8 cellular contexts compared by ENCODE assay signal in the genomic region with DNA sequence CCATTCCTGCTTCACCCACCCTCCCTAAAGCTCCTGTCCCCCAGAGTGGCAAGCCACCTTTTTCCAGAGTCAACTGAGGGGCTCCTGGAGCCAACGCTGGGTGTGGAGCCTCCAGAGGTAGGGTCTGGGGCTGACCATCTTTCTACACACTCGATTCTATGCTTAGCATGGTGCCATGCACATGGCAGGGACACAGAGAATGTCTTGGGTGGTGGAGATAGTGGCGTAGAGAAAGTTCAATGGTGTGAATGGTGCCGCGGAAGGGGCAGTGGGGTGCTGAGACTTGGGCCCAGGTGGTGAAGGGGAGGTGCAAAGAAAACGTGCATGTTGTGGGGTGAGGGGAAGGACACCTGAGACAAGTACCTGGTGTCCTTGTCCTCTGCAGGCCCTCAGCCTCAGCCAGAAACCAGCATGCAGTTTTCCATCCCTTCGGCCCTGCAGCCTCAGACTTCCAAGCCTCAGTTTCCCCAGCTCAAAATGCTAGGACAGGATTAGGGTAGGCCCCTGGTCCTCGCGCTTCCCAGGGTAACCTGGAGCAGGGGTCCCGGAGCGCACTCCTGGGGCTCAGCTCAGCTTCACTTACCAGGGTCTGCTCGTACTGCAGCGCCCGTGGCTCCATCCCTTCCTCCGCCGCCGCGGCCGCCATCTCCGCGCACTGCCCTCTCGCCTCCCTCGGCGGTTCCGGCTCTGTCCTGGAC. TPM values are rescaled to one million over a fixed set of nuclear protein-coding genes. Genes with fewer than 3 reads are reported as not detected.
DNase-seq lines count a peak whose midpoint lies in the region; ATAC-seq and TF ChIP-seq lines count a peak whose summit lies in the region.

No MANE protein-coding gene starts in this region.

- ATAC-seq in HG02885 (IDR thresholded peaks at IDR 0.05; ENCODE audit: poor library complexity, unreplicated experiment) (peak; percentile 0), GM18502 (IDR thresholded peaks at IDR 0.05; ENCODE audit: poor library complexity, unreplicated experiment) (no peak)

- 10 to 43% methylated on average over 7 to 23 of the region's 25 CpGs for WGBS in lower leg skin, 2 donors

- intact Hi-C loops in ascending aorta (cut with DNase I) = loop anchor here (1.0 to 10.0 kb wide), 5 partner anchors 26 to 414 kb away; a partner anchor contains a TSS
- intact Hi-C loops in lower leg skin (cut with DNase I; ENCODE audit: low total_unique reads) = loop anchor here (5.0 kb wide), 1 partner anchor 106 kb away; no protein-coding TSS in a partner anchor

- H3K4me3 Mint-ChIP-seq in type B pancreatic cell = peak overlapping the region; percentile 94

- H3K27me3 ChIP-seq in ascending aorta = no peaks in the 10 kb centered on the region

- H3K36me3 Mint-ChIP-seq in type B pancreatic cell = peaks cover 14% of the 10 kb centered on the region

- peak overlapping the region; percentile 99 to 100 for H3K27ac ChIP-seq in ascending aorta

- H3K4me3 ChIP-seq in GM12875 (ENCODE audit: low read depth, low read length) (peak overlapping the region; percentile 87), ascending aorta (peak overlapping the region; percentile 64 to 78), lower leg skin (ENCODE audit: low read depth, poor library complexity, severe bottlenecking) (peak overlapping the region; percentile 69)

- H3K4me1 Mint-ChIP-seq in type B pancreatic cell (ENCODE audit: unreplicated experiment) = peaks cover 17% of the 10 kb centered on the region

- DNase-seq in ascending aorta (ENCODE audit: low spot score in 2 of 2) (no peak), lower leg skin (ENCODE audit: low spot score in 2 of 2) (no peak), type B pancreatic cell (ENCODE audit: extremely low spot score, unreplicated experiment) (no peak), NCI-H510A treated with DMSO at 0.1 percent for 48 hours (lab: John Stamatoyannopoulos, UW) (no peak), DMS153 (lab: John Stamatoyannopoulos, UW) (no peak)

- TF ChIP-seq POLR2A in lower leg skin (IDR thresholded peaks at IDR 0.05) = no peak

- H3K9me3 ChIP-seq in ascending aorta = no peaks in the 10 kb centered on the region

- no peaks in the 10 kb centered on the region for H3K27me3 Mint-ChIP-seq in type B pancreatic cell

- H3K9me3 Mint-ChIP-seq in type B pancreatic cell = no peaks in the 10 kb centered on the region

- peak overlapping the region; percentile 80 for H3K27ac Mint-ChIP-seq in type B pancreatic cell

- TF ChIP-seq CTCF in GM12875 (IDR thresholded peaks at IDR 0.05; ENCODE audit: borderline replicate concordance, insufficient read depth, low read depth, low read length) = no peak
- TF ChIP-seq CTCF in ascending aorta (IDR thresholded peaks at IDR 0.05) = no peak
- no peak for TF ChIP-seq CTCF in lower leg skin (IDR thresholded peaks at IDR 0.05)
- TF ChIP-seq CTCF in type B pancreatic cell (conservative IDR thresholded peaks at IDR 0.05) = no peak

- peaks cover 5 to 15% of the 10 kb centered on the region in 2 donors for H3K4me1 ChIP-seq in ascending aorta

- peaks cover 2 to 21% of the 10 kb centered on the region in 2 donors for H3K36me3 ChIP-seq in ascending aorta

RNA-seq across cellular contexts. Expression of a gene that starts 0.4 kb away (rescaled TPM):
- total RNA-seq in ascending aorta (31.2 TPM), lower leg skin (1 to 10 TPM; 1.7 to 6.0 (median 4.0) TPM), type B pancreatic cell (ENCODE audit: low replicate concordance) (10.8 and 24.9 TPM in 2 replicates)

RNA-seq across cellular contexts. Expression of a gene that starts 0.5 kb away (rescaled TPM):
- total RNA-seq in ascending aorta (26.0 TPM), lower leg skin (10 to 100 TPM; 54.7 to 95.9 (median 66.8) TPM), type B pancreatic cell (ENCODE audit: low replicate concordance) (87.8 and 90.5 TPM in 2 replicates)

RNA-seq across cellular contexts. Expression of a gene that starts 17.0 kb away (rescaled TPM):
- total RNA-seq in ascending aorta (not detected), lower leg skin (1 to 10 TPM in 1 of 4 donors, under 1 TPM in 2, not detected in 1; 0.36 to 1.3 (median 0.37) TPM), type B pancreatic cell (ENCODE audit: low replicate concordance) (0.41 and 0.52 TPM in 2 replicates)

RNA-seq across cellular contexts. Expression of a gene that starts 18.9 kb away (rescaled TPM):
- 172 TPM for total RNA-seq in ascending aorta
- 1 to 10 TPM; 3.3 to 5.2 (median 4.3) TPM for total RNA-seq in lower leg skin
- 6.4 and 35.5 TPM in 2 replicates for total RNA-seq in type B pancreatic cell (ENCODE audit: low replicate concordance)

RNA-seq across cellular contexts. Expression of a gene that starts 23.6 kb away (rescaled TPM):
- 47.7 TPM for total RNA-seq in ascending aorta
- total RNA-seq in lower leg skin = 10 to 100 TPM; 60.3 to 81.7 (median 66.9) TPM
- total RNA-seq in type B pancreatic cell (ENCODE audit: low replicate concordance) = 13.2 and 18.3 TPM in 2 replicates
